Comparison of ENCODE assay signal across 9 cellular contexts in genomic region chr1:14301704-14302024, GRCh38.
"Had no signal": no experiment of that assay in that cellular context is flagged by ENCODE, and none has a peak within 500 bp of the region (broad histone marks: within the 10 kb centered on the region; RNA-seq: fewer than 3 reads in every experiment).

No MANE protein-coding gene starts in this region.

- H3K9ac ChIP-seq: GM23248 had no signal

- H3K4me1 ChIP-seq: HAP-1 had no signal

- H3K4me3 ChIP-seq: GM23248, HAP-1 had no signal

- ATAC-seq: HCT116 had no signal

- H3K27ac ChIP-seq: GM23248 had no signal

- FAIRE-seq: HTR-8/SVneo had no signal

- H2AFZ ChIP-seq: GM23248 had no signal

- DNase-seq: GM23248, GOT3, H7, HFFc6, IMR-90, KBM-7 had no signal

- H3K36me3 ChIP-seq: HAP-1 had no signal

- H3K9me3 ChIP-seq: HAP-1 had no signal
